1 cellular context compared by ENCODE assay signal in the genomic region with DNA sequence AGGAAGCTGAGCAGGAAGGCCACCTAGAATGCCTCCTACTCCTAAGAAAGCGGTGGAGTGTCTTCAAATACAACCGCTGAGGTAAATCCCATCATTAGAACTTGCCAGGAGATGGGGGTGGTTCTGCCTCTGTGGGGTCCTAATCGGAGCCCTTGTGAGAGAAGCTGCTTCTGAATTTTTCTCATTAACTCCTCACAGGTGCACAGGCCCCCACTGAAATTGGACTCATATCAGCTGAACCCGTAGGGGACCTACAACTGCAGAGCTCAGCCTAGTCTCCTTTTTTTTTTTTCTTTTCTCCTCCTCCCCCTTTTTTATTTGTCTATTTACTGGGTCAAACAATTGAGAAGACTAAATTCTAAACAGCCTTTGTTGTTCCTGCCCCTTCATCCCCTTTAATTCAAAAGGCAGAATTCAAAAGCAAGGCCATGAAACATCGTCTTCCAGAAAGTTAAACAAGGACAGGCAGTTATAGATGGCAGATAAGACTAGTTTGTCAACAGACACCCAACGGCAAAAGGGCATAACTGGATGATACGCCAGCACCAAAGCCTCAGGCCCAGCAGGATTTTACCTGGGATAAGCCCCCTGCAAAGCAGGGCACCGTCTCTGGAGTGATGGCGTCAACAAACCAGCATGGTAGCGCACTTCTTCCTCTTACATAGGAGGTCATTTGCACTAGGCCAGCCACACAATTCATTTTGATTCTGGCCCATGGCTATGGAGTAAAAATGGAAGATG.
TF ChIP-seq lines count a peak whose summit lies in the region.

No MANE protein-coding gene starts in this region.

TF ChIP-seq in K562, 482 proteins besides CTCF, POLR2A, EP300 and RAD21 (continued from another document and continues in another):
- TF ChIP-seq, protein P1, sequence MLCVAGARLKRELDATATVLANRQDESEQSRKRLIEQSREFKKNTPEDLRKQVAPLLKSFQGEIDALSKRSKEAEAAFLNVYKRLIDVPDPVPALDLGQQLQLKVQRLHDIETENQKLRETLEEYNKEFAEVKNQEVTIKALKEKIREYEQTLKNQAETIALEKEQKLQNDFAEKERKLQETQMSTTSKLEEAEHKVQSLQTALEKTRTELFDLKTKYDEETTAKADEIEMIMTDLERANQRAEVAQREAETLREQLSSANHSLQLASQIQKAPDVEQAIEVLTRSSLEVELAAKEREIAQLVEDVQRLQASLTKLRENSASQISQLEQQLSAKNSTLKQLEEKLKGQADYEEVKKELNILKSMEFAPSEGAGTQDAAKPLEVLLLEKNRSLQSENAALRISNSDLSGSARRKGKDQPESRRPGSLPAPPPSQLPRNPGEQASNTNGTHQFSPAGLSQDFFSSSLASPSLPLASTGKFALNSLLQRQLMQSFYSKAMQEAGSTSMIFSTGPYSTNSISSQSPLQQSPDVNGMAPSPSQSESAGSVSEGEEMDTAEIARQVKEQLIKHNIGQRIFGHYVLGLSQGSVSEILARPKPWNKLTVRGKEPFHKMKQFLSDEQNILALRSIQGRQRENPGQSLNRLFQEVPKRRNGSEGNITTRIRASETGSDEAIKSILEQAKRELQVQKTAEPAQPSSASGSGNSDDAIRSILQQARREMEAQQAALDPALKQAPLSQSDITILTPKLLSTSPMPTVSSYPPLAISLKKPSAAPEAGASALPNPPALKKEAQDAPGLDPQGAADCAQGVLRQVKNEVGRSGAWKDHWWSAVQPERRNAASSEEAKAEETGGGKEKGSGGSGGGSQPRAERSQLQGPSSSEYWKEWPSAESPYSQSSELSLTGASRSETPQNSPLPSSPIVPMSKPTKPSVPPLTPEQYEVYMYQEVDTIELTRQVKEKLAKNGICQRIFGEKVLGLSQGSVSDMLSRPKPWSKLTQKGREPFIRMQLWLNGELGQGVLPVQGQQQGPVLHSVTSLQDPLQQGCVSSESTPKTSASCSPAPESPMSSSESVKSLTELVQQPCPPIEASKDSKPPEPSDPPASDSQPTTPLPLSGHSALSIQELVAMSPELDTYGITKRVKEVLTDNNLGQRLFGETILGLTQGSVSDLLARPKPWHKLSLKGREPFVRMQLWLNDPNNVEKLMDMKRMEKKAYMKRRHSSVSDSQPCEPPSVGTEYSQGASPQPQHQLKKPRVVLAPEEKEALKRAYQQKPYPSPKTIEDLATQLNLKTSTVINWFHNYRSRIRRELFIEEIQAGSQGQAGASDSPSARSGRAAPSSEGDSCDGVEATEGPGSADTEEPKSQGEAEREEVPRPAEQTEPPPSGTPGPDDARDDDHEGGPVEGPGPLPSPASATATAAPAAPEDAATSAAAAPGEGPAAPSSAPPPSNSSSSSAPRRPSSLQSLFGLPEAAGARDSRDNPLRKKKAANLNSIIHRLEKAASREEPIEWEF (CRISPR knock-in tag; IDR thresholded peaks at IDR 0.05), result 0 out of 2 replicates have a peak, but pooled peaks have one; percentile 59
- TF ChIP-seq, protein P2, sequence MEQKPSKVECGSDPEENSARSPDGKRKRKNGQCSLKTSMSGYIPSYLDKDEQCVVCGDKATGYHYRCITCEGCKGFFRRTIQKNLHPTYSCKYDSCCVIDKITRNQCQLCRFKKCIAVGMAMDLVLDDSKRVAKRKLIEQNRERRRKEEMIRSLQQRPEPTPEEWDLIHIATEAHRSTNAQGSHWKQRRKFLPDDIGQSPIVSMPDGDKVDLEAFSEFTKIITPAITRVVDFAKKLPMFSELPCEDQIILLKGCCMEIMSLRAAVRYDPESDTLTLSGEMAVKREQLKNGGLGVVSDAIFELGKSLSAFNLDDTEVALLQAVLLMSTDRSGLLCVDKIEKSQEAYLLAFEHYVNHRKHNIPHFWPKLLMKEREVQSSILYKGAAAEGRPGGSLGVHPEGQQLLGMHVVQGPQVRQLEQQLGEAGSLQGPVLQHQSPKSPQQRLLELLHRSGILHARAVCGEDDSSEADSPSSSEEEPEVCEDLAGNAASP (IDR thresholded peaks at IDR 0.05), result peak; percentile 54
- TF ChIP-seq, protein P3, sequence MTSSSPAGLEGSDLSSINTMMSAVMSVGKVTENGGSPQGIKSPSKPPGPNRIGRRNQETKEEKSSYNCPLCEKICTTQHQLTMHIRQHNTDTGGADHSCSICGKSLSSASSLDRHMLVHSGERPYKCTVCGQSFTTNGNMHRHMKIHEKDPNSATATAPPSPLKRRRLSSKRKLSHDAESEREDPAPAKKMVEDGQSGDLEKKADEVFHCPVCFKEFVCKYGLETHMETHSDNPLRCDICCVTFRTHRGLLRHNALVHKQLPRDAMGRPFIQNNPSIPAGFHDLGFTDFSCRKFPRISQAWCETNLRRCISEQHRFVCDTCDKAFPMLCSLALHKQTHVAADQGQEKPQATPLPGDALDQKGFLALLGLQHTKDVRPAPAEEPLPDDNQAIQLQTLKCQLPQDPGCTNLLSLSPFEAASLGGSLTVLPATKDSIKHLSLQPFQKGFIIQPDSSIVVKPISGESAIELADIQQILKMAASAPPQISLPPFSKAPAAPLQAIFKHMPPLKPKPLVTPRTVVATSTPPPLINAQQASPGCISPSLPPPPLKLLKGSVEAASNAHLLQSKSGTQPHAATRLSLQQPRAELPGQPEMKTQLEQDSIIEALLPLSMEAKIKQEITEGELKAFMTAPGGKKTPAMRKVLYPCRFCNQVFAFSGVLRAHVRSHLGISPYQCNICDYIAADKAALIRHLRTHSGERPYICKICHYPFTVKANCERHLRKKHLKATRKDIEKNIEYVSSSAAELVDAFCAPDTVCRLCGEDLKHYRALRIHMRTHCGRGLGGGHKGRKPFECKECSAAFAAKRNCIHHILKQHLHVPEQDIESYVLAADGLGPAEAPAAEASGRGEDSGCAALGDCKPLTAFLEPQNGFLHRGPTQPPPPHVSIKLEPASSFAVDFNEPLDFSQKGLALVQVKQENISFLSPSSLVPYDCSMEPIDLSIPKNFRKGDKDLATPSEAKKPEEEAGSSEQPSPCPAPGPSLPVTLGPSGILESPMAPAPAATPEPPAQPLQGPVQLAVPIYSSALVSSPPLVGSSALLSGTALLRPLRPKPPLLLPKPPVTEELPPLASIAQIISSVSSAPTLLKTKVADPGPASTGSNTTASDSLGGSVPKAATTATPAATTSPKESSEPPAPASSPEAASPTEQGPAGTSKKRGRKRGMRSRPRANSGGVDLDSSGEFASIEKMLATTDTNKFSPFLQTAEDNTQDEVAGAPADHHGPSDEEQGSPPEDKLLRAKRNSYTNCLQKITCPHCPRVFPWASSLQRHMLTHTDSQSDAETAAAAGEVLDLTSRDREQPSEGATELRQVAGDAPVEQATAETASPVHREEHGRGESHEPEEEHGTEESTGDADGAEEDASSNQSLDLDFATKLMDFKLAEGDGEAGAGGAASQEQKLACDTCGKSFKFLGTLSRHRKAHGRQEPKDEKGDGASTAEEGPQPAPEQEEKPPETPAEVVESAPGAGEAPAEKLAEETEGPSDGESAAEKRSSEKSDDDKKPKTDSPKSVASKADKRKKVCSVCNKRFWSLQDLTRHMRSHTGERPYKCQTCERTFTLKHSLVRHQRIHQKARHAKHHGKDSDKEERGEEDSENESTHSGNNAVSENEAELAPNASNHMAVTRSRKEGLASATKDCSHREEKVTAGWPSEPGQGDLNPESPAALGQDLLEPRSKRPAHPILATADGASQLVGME (CRISPR knock-in tag; IDR thresholded peaks at IDR 0.05), result peak; percentile 75; the same call in 1 of the 2 replicates
- TF ChIP-seq ZNF197 (CRISPR knock-in tag; IDR thresholded peaks at IDR 0.05; ENCODE audit: low read depth) (peak; percentile 82; the same call in 1 of the 2 replicates), CTBP1 (IDR thresholded peaks at IDR 0.05; ENCODE audit: borderline replicate concordance) (0 out of 2 replicates have a peak, but pooled peaks have one; percentile 9), DMBX1 (CRISPR knock-in tag; IDR thresholded peaks at IDR 0.05; ENCODE audit: borderline replicate concordance) (peak; percentile 87), ZBTB1 (CRISPR knock-in tag; IDR thresholded peaks at IDR 0.05; ENCODE audit: borderline replicate concordance, low read depth) (no peak), RNF2 (IDR thresholded peaks at IDR 0.05) (peak; percentile 74; the same call in 1 of the 2 replicates), NR2C2 (CRISPR knock-in tag; IDR thresholded peaks at IDR 0.05) (no peak), NR2C2 (tag; IDR thresholded peaks at IDR 0.05) (peak; percentile 50; the same call in 1 of the 2 replicates), ARNT (IDR thresholded peaks at IDR 0.05) (0 out of 4 replicates have a peak, but pooled peaks of 1 of the 2 experiments have one; percentile 30), ZFPM2 (CRISPR knock-in tag; IDR thresholded peaks at IDR 0.05) (no peak), EP400 (IDR thresholded peaks at IDR 0.05) (peak; percentile 36; the same call in 1 of the 2 replicates), SMARCA4 (IDR thresholded peaks at IDR 0.05) (peak; percentile 71), ZNF445 (CRISPR knock-in tag; IDR thresholded peaks at IDR 0.05; ENCODE audit: low read depth) (0 out of 2 replicates have a peak, but pooled peaks have one; percentile 37), CREB1 (IDR thresholded peaks at IDR 0.05) (no peak), CREB1 (CRISPR knock-in tag; IDR thresholded peaks at IDR 0.05) (no peak), KLF6 (CRISPR knock-in tag; IDR thresholded peaks at IDR 0.05; ENCODE audit: borderline replicate concordance) (peak; percentile 81), ZNF589 (CRISPR knock-in tag; IDR thresholded peaks at IDR 0.05; ENCODE audit: low read depth) (peak; percentile 33; the same call in 1 of the 2 replicates), ZNF384 (IDR thresholded peaks at IDR 0.05; ENCODE audit: low read depth, low read length) (peak; percentile 18; the same call in 1 of the 2 replicates), BRD4 (IDR thresholded peaks at IDR 0.05) (peak; percentile 48; the same call in 1 of the 2 replicates), MEIS2 (IDR thresholded peaks at IDR 0.05; ENCODE audit: partially characterized antibody) (peak; percentile 44), PML (IDR thresholded peaks at IDR 0.05; ENCODE audit: low read length) (no peak), ZKSCAN8 (CRISPR knock-in tag; IDR thresholded peaks at IDR 0.05) (peak; percentile 68; the same call in 1 of the 2 replicates), ZEB2 (IDR thresholded peaks at IDR 0.05) (0 out of 2 replicates have a peak, but pooled peaks have one; percentile 24), CXXC5 (CRISPR knock-in tag; IDR thresholded peaks at IDR 0.05) (peak; percentile 62), ATF1 (CRISPR knock-in tag; IDR thresholded peaks at IDR 0.05) (no peak), ATF1 (tag; IDR thresholded peaks at IDR 0.05) (peak; percentile 42; the same call in 1 of the 2 replicates), HNRNPK (IDR thresholded peaks at IDR 0.05; ENCODE audit: low read depth, low read length, poor library complexity, severe bottlenecking) (no peak), SMARCE1 (IDR thresholded peaks at IDR 0.05) (0 out of 2 replicates have a peak, but pooled peaks have one; percentile 53)
- TF ChIP-seq, protein P4, sequence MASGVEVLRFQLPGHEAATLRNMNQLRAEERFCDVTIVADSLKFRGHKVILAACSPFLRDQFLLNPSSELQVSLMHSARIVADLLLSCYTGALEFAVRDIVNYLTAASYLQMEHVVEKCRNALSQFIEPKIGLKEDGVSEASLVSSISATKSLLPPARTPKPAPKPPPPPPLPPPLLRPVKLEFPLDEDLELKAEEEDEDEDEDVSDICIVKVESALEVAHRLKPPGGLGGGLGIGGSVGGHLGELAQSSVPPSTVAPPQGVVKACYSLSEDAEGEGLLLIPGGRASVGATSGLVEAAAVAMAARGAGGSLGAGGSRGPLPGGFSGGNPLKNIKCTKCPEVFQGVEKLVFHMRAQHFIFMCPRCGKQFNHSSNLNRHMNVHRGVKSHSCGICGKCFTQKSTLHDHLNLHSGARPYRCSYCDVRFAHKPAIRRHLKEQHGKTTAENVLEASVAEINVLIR (CRISPR knock-in tag; IDR thresholded peaks at IDR 0.05), result 0 out of 2 replicates have a peak, but pooled peaks have one; percentile 30
- TF ChIP-seq, protein P5, sequence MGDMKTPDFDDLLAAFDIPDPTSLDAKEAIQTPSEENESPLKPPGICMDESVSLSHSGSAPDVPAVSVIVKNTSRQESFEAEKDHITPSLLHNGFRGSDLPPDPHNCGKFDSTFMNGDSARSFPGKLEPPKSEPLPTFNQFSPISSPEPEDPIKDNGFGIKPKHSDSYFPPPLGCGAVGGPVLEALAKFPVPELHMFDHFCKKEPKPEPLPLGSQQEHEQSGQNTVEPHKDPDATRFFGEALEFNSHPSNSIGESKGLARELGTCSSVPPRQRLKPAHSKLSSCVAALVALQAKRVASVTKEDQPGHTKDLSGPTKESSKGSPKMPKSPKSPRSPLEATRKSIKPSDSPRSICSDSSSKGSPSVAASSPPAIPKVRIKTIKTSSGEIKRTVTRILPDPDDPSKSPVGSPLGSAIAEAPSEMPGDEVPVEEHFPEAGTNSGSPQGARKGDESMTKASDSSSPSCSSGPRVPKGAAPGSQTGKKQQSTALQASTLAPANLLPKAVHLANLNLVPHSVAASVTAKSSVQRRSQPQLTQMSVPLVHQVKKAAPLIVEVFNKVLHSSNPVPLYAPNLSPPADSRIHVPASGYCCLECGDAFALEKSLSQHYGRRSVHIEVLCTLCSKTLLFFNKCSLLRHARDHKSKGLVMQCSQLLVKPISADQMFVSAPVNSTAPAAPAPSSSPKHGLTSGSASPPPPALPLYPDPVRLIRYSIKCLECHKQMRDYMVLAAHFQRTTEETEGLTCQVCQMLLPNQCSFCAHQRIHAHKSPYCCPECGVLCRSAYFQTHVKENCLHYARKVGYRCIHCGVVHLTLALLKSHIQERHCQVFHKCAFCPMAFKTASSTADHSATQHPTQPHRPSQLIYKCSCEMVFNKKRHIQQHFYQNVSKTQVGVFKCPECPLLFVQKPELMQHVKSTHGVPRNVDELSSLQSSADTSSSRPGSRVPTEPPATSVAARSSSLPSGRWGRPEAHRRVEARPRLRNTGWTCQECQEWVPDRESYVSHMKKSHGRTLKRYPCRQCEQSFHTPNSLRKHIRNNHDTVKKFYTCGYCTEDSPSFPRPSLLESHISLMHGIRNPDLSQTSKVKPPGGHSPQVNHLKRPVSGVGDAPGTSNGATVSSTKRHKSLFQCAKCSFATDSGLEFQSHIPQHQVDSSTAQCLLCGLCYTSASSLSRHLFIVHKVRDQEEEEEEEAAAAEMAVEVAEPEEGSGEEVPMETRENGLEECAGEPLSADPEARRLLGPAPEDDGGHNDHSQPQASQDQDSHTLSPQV (IDR thresholded peaks at IDR 0.05), result peak; percentile 96
- TF ChIP-seq, protein P6, sequence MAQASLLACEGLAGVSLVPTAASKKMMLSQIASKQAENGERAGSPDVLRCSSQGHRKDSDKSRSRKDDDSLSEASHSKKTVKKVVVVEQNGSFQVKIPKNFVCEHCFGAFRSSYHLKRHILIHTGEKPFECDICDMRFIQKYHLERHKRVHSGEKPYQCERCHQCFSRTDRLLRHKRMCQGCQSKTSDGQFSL (CRISPR knock-in tag; IDR thresholded peaks at IDR 0.05), result no peak
- TF ChIP-seq, protein P6 (tag; IDR thresholded peaks at IDR 0.05), result peak in 1 of 2 experiments; percentile 59; a peak in 1 of 4 replicates
- TF ChIP-seq, protein P7, sequence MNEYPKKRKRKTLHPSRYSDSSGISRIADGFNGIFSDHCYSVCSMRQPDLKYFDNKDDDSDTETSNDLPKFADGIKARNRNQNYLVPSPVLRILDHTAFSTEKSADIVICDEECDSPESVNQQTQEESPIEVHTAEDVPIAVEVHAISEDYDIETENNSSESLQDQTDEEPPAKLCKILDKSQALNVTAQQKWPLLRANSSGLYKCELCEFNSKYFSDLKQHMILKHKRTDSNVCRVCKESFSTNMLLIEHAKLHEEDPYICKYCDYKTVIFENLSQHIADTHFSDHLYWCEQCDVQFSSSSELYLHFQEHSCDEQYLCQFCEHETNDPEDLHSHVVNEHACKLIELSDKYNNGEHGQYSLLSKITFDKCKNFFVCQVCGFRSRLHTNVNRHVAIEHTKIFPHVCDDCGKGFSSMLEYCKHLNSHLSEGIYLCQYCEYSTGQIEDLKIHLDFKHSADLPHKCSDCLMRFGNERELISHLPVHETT (CRISPR knock-in tag; conservative IDR thresholded peaks at IDR 0.05 in 1 of 2, IDR thresholded peaks at IDR 0.05 in 1 of 2), result peak in 1 of 2 experiments; percentile 69; a peak in 2 of 4 replicates
